ENCODE assay signal across 22 cellular contexts in the genomic region with DNA sequence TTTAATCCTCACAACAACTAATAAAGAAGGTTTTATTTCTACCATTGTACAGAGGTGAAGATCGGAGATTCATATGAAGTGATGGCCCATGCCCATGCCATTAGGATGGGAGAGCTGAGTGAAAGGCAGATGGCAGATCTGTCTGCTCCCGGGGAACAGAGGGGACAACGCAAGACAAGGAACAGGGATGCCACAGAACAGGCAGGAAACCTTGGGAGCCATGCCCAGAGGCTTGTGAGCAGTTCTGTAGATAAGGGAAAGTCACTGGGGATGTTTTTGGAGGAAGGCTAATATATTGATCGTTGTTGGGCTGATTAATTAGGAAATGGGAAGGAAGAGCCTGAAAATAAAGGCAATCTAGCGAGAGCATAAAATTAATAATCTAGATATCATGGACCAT.
"Had no signal": no experiment of that assay in that cellular context is flagged by ENCODE, and none has a peak within 500 bp of the region (broad histone marks: within the 10 kb centered on the region; RNA-seq: fewer than 3 reads in every experiment).

No MANE protein-coding gene starts in this region.

- H3K9me3 Mint-ChIP-seq: mesothelial cell of epicardium; natural killer cell; neural crest cell; stimulated activated naive B cell treated with anti-CD40 and anti-IgM and Interleukin-4, amounts not matched to agents 10 μg/mL and 1 μg/mL and 100 μg/mL, for 72 hours had no signal

- H3K9me3 ChIP-seq: left ventricle myocardium inferior, lower lobe of right lung, right atrium auricular region, sigmoid colon, stomach, thoracic aorta, transverse colon had no signal

- H3K4me3 ChIP-seq: hepatocyte, left ventricle myocardium inferior, lower lobe of right lung, right atrium auricular region, sigmoid colon, skin epidermis, stomach, thoracic aorta, transverse colon had no signal

- H3K27ac Mint-ChIP-seq: mesothelial cell of epicardium; natural killer cell; stimulated activated naive B cell treated with anti-CD40 and anti-IgM and Interleukin-4, amounts not matched to agents 10 μg/mL and 1 μg/mL and 100 μg/mL, for 72 hours had no signal

- H3K4me1 ChIP-seq: lower lobe of right lung, right atrium auricular region, transverse colon had no signal

- ATAC-seq: foreskin keratinocyte; left cardiac atrium; lower lobe of right lung; natural killer cell; stimulated activated naive B cell treated with anti-CD40 and anti-IgM and Interleukin-4, amounts not matched to agents 10 μg/mL and 1 μg/mL and 100 μg/mL, for 72 hours had no signal

- H3K4me3 Mint-ChIP-seq: memory B cell; mesothelial cell of epicardium; natural killer cell; neural crest cell; stimulated activated naive B cell treated with anti-CD40 and anti-IgM and Interleukin-4, amounts not matched to agents 10 μg/mL and 1 μg/mL and 100 μg/mL, for 72 hours had no signal

- H3K27me3 Mint-ChIP-seq: memory B cell had no signal

- DNase-seq: foreskin keratinocyte; head of caudate nucleus; kidney; left cardiac atrium; left ventricle myocardium inferior; lower lobe of right lung; natural killer cell; posterior cingulate gyrus; sigmoid colon; stimulated activated CD4-positive, alpha-beta T cell treated with anti-CD3 and anti-CD28 coated beads, Interleukin-2, amount 100 ng/mL, for 24 hours; stimulated activated CD4-positive, alpha-beta T cell treated with anti-CD3 and anti-CD28 coated beads, Interleukin-4, amount 100 ng/mL, for 4 hours; stimulated activated naive B cell treated with anti-CD40 and anti-IgM and Interleukin-4, amounts not matched to agents 10 μg/mL and 1 μg/mL and 100 μg/mL, for 72 hours; stomach; substantia nigra; transverse colon had no signal

- H3K27ac ChIP-seq: foreskin keratinocyte, hepatocyte, lower lobe of right lung, right atrium auricular region, sigmoid colon, stomach, thoracic aorta, transverse colon had no signal

- H3K27me3 ChIP-seq: foreskin keratinocyte, hepatocyte, right atrium auricular region, sigmoid colon, stomach, transverse colon had no signal

- H3K4me1 Mint-ChIP-seq: stimulated activated naive B cell treated with anti-CD40 and anti-IgM and Interleukin-4, amounts not matched to agents 10 μg/mL and 1 μg/mL and 100 μg/mL, for 72 hours had no signal

- H3K36me3 Mint-ChIP-seq: memory B cell; mesothelial cell of epicardium; natural killer cell; stimulated activated naive B cell treated with anti-CD40 and anti-IgM and Interleukin-4, amounts not matched to agents 10 μg/mL and 1 μg/mL and 100 μg/mL, for 72 hours had no signal

- H3K36me3 ChIP-seq: left ventricle myocardium inferior, lower lobe of right lung, right atrium auricular region, sigmoid colon, stomach, thoracic aorta, transverse colon had no signal
